ENCODE assay signal across 27 cellular contexts in genomic region chr13:55606045-55606665, GRCh38.
"Had no signal": no experiment of that assay in that cellular context is flagged by ENCODE, and none has a peak within 500 bp of the region (broad histone marks: within the 10 kb centered on the region; RNA-seq: fewer than 3 reads in every experiment).

No MANE protein-coding gene starts in this region.

- H3K9me3 Mint-ChIP-seq: nephron progenitor cell had no signal

- H3K27ac ChIP-seq: left ventricle myocardium inferior, parathyroid adenoma, psoas muscle, right atrium auricular region, right lobe of liver, stomach, thoracic aorta, tibial artery, upper lobe of right lung, uterus had no signal

- H3K27me3 ChIP-seq: right atrium auricular region, right lobe of liver, stomach, tibial artery, upper lobe of right lung, uterus had no signal

- ATAC-seq: natural killer cell; psoas muscle; right lobe of liver; stimulated activated naive B cell treated with anti-CD40 and anti-IgM and Interleukin-4, amounts not matched to agents 10 μg/mL and 1 μg/mL and 100 μg/mL, for 72 hours; stimulated activated naive CD8-positive, alpha-beta T cell treated with anti-CD3 and anti-CD28 coated beads, Interleukin-15, Interleukin-2, amounts not matched to agents 100 U/mL and 50 U/mL, for 24 hours; upper lobe of right lung had no signal

- H3K4me3 ChIP-seq: left ventricle myocardium inferior, lung, psoas muscle, right atrium auricular region, right lobe of liver, smooth muscle cell, stomach, thoracic aorta, tibial artery, upper lobe of right lung, uterus had no signal

- H3K27ac Mint-ChIP-seq: mesothelial cell of epicardium; naive B cell; natural killer cell; nephron progenitor cell; stimulated activated naive B cell treated with anti-CD40 and anti-IgM and Interleukin-4, amounts not matched to agents 10 μg/mL and 1 μg/mL and 100 μg/mL, for 72 hours had no signal

- H2AFZ ChIP-seq: parathyroid adenoma had no signal

- FAIRE-seq: islet of Langerhans had no signal

- DNase-seq: hippocampal formation; left ventricle myocardium inferior; mesendoderm; naive B cell; natural killer cell; nephron progenitor cell; nucleus accumbens; psoas muscle; stimulated activated CD4-positive, alpha-beta T cell treated with anti-CD3 and anti-CD28 coated beads, Interleukin-1b, Interleukin-23, amount 100 ng/mL, for 48 hours; stimulated activated CD4-positive, alpha-beta T cell treated with anti-CD3 and anti-CD28 coated beads, Interleukin-2, amount 100 ng/mL, for 48 hours; stimulated activated CD4-positive, alpha-beta T cell treated with anti-CD3 and anti-CD28 coated beads, Interleukin-4, amount 100 ng/mL, for 4 hours; stimulated activated CD8-positive, alpha-beta memory T cell treated with anti-CD3 and anti-CD28 coated beads, Interleukin-4, amount 100 ng/mL, for 48 hours; stimulated activated naive B cell treated with anti-CD40 and anti-IgM and Interleukin-4, amounts not matched to agents 10 μg/mL and 1 μg/mL and 100 μg/mL, for 72 hours; stimulated activated naive CD8-positive, alpha-beta T cell treated with anti-CD3 and anti-CD28 coated beads, Interleukin-15, Interleukin-2, amounts not matched to agents 100 U/mL and 50 U/mL, for 24 hours; stomach; tibial artery; trophoblast cell; upper lobe of right lung; uterus had no signal

- H3K9me3 ChIP-seq: psoas muscle, right atrium auricular region, right lobe of liver, thoracic aorta, tibial artery, upper lobe of right lung had no signal

- H3K4me1 Mint-ChIP-seq: mesothelial cell of epicardium; naive B cell; natural killer cell; nephron progenitor cell; stimulated activated naive B cell treated with anti-CD40 and anti-IgM and Interleukin-4, amounts not matched to agents 10 μg/mL and 1 μg/mL and 100 μg/mL, for 72 hours had no signal

- H3K79me2 ChIP-seq: parathyroid adenoma had no signal

- H3K4me3 Mint-ChIP-seq: mesothelial cell of epicardium; naive B cell; natural killer cell; nephron progenitor cell; stimulated activated naive B cell treated with anti-CD40 and anti-IgM and Interleukin-4, amounts not matched to agents 10 μg/mL and 1 μg/mL and 100 μg/mL, for 72 hours had no signal

- H3K9ac ChIP-seq: parathyroid adenoma had no signal

- H3K4me1 ChIP-seq: left ventricle myocardium inferior, parathyroid adenoma, psoas muscle, right atrium auricular region, right lobe of liver, stomach, tibial artery, upper lobe of right lung, uterus had no signal

- H3K4me2 ChIP-seq: smooth muscle cell had no signal

- H3K36me3 Mint-ChIP-seq: mesothelial cell of epicardium; naive B cell; stimulated activated naive B cell treated with anti-CD40 and anti-IgM and Interleukin-4, amounts not matched to agents 10 μg/mL and 1 μg/mL and 100 μg/mL, for 72 hours had no signal

- H3K36me3 ChIP-seq: left ventricle myocardium inferior, right atrium auricular region, right lobe of liver, stomach, thoracic aorta, tibial artery, upper lobe of right lung, uterus had no signal
